Comparison of ENCODE assay signal across 8 cellular contexts in genomic region chr22:36027579-36027959, GRCh38. TPM values are rescaled to one million over a fixed set of nuclear protein-coding genes. Genes with fewer than 3 reads are reported as not detected.
DNase-seq lines count a peak whose midpoint lies in the region; ATAC-seq, FAIRE-seq and TF ChIP-seq lines count a peak whose summit lies in the region.

No MANE protein-coding gene starts in this region.

- no peak for TF ChIP-seq POLR2A in vagina (IDR thresholded peaks at IDR 0.05)

- ATAC-seq in GM18873 (IDR thresholded peaks at IDR 0.05; ENCODE audit: low FRiP score, unreplicated experiment) (no peak), HG03025 (IDR thresholded peaks at IDR 0.05; ENCODE audit: low FRiP score, unreplicated experiment) (no peak)

- BruUV-seq in OCI-LY7 (replicated peaks; lab: Mats Ljungman, UMichigan), result no TSS peak

- peaks cover 41% of the 10 kb centered on the region for H3K4me1 Mint-ChIP-seq in mesothelial cell of epicardium

- H3K9me3 Mint-ChIP-seq in mesothelial cell of epicardium, result no peaks in the 10 kb centered on the region

- intact Hi-C loops in OCI-LY7 (cut with micrococcal nuclease; ENCODE audit: unreplicated experiment) (no loop called here), vagina (cut with DNase I) (no loop called here)

- no peaks in the 10 kb centered on the region for H3K27me3 Mint-ChIP-seq in mesothelial cell of epicardium (ENCODE audit: low read depth)

- H3K4me3 ChIP-seq in GM12864 (ENCODE audit: low read depth, low read length) (peak overlapping the region; percentile 14; the same call in 1 of the 2 replicates), OCI-LY7 (ENCODE audit: low read depth, low read length, poor library complexity, severe bottlenecking) (peak overlapping the region; percentile 96), choroid plexus epithelial cell (ENCODE audit: low read depth, low read length) (peak overlapping the region; percentile 84), vagina (peak overlapping the region; percentile 88 to 97)

- no peaks in the 10 kb centered on the region for H4K20me1 ChIP-seq in OCI-LY7 (ENCODE audit: insufficient read depth, low read length)

- H3K4me2 ChIP-seq in OCI-LY7 (ENCODE audit: low read length), result peak overlapping the region; percentile 96

- H3K27me3 ChIP-seq in vagina, result no peaks in the 10 kb centered on the region

- H3K4me3 Mint-ChIP-seq in mesothelial cell of epicardium, result peak overlapping the region; percentile 84

- no peak for TF ChIP-seq CTCF in GM12864 (IDR thresholded peaks at IDR 0.05; ENCODE audit: low read depth, low read length, missing control alignments)
- TF ChIP-seq CTCF in OCI-LY7 (conservative IDR thresholded peaks at IDR 0.05; ENCODE audit: low read length), result no peak
- no peak for TF ChIP-seq CTCF in choroid plexus epithelial cell (conservative IDR thresholded peaks at IDR 0.05; ENCODE audit: low read depth, low read length)
- no peak for TF ChIP-seq CTCF in mesothelial cell of epicardium (IDR thresholded peaks at IDR 0.05; ENCODE audit: unreplicated experiment)
- no peak for TF ChIP-seq CTCF in vagina (IDR thresholded peaks at IDR 0.05)
- no peak for TF ChIP-seq CTCF in D721Med (IDR thresholded peaks at IDR 0.05; ENCODE audit: insufficient read depth, missing control alignments)

- peak overlapping the region; percentile 93 for H3K27ac Mint-ChIP-seq in mesothelial cell of epicardium

- peak overlapping the region; percentile 13; the same call in 1 of the 2 replicates for H2AFZ ChIP-seq in OCI-LY7 (ENCODE audit: low read length)

- H3K36me3 ChIP-seq in OCI-LY7 (ENCODE audit: insufficient read depth, low read length), result peaks cover 17% of the 10 kb centered on the region
- no peaks in the 10 kb centered on the region for H3K36me3 ChIP-seq in vagina

- H3K27ac ChIP-seq in OCI-LY7 (ENCODE audit: low read depth, low read length, poor library complexity, severe bottlenecking) (peak overlapping the region; percentile 65), vagina (peak overlapping the region; percentile 95)

- CTCF ChIA-PET in OCI-LY7 (lab: Charles Lee; ENCODE audit: unreplicated experiment), result no interaction called here

- H3K79me2 ChIP-seq in OCI-LY7 (ENCODE audit: insufficient read depth, low read depth, low read length), result peaks cover 42% of the 10 kb centered on the region; the same call in 1 of the 2 replicates

- DNase-seq in GM12864 (ENCODE audit: low read depth) (no peak), OCI-LY7 (ENCODE audit: low spot score) (peak; percentile 53), choroid plexus epithelial cell (ENCODE audit: low read depth) (no peak), mesothelial cell of epicardium (ENCODE audit: low spot score in 2 of 2, unreplicated experiment in 2 of 2) (peak in 1 of 2 experiments; percentile 42), vagina (ENCODE audit: extremely low spot score in 2 of 2) (no peak), D721Med (ENCODE audit: insufficient read length, low spot score) (no peak)

- no peaks in the 10 kb centered on the region for H3K9me2 ChIP-seq in OCI-LY7 (ENCODE audit: insufficient read depth, low read length)

- POLR2A ChIA-PET in OCI-LY7 (lab: Charles Lee), result interaction anchor here (0.5 to 2.7 kb wide), 3 partner anchors 9 to 156 kb away, joined by 3 to 14 read pairs (median 14); no protein-coding TSS in a partner anchor

- H3K36me3 Mint-ChIP-seq in mesothelial cell of epicardium, result peaks cover 6% of the 10 kb centered on the region

- no peak for FAIRE-seq in D721Med (lab: Jason Lieb, UNC)

- H3K9me3 ChIP-seq in OCI-LY7 (ENCODE audit: low read length), result no peaks in the 10 kb centered on the region
- H3K9me3 ChIP-seq in vagina, result no peaks in the 10 kb centered on the region

- H3K4me1 ChIP-seq in OCI-LY7 (ENCODE audit: insufficient read depth, low read length, poor library complexity, severe bottlenecking) (peaks cover 41% of the 10 kb centered on the region), vagina (peaks cover 42% of the 10 kb centered on the region)

RNA-seq across cellular contexts. Expression of gene RBFOX2, which starts 1.1 kb away (rescaled TPM):
- 74.3 and 78.7 TPM in 2 replicates for total RNA-seq in OCI-LY7 (2014; rRNA removed; shearing (Covaris generic))
- total RNA-seq in OCI-LY7 (2022) (54.3 and 55.4 TPM in 2 replicates), mesothelial cell of epicardium (209 to 212 TPM (median 210 TPM) in 3 replicates), vagina (70.0 TPM)

Comparison
In these comparisons a context has a peak if more than half of its experiments do, and no peak if none do; other contexts are left out.
1. H3K4me3 ChIP-seq: peak in every context shown above with its lines; median percentile 96 in OCI-LY7; 92 in vagina; 84 in choroid plexus epithelial cell; 14 in GM12864.